15 cellular contexts compared by ENCODE assay signal in genomic region chr1:115969509-115969908, GRCh38. TPM values are rescaled to one million over a fixed set of nuclear protein-coding genes. Genes with fewer than 3 reads are reported as not detected.
DNase-seq lines count a peak whose midpoint lies in the region; ATAC-seq, FAIRE-seq and TF ChIP-seq lines count a peak whose summit lies in the region.
"Had no signal": no experiment of that assay in that cellular context is flagged by ENCODE, and none has a peak within 500 bp of the region (broad histone marks: within the 10 kb centered on the region; RNA-seq: fewer than 3 reads in every experiment).

No MANE protein-coding gene starts in this region.

- no peaks in the 10 kb centered on the region for H3K9me3 ChIP-seq in GM12878 (replicated peaks; ENCODE audit: control insufficient read depth, insufficient read depth, low read length)
- no peaks in the 10 kb centered on the region for H3K9me3 ChIP-seq in CD4-positive, alpha-beta T cell (ENCODE audit: control insufficient read depth, low read length)
- H3K9me3 ChIP-seq: thoracic aorta had no signal

- no peaks in the 10 kb centered on the region for H4K20me1 ChIP-seq in GM12878 (ENCODE audit: control insufficient read depth, insufficient read depth)

- no peak overlapping the region for H2AFZ ChIP-seq in GM12878 (ENCODE audit: control insufficient read depth, low read depth, low read length)

- H3K4me3 ChIP-seq in H7 (ENCODE audit: insufficient read depth, low read depth, low read length) (no peak overlapping the region), NB4 (ENCODE audit: low read depth, low read length) (no peak overlapping the region), GM12878 (no peak overlapping the region)
- H3K4me3 ChIP-seq: skin epidermis, thoracic aorta had no signal

- FAIRE-seq in GM12878 (lab: Jason Lieb, UNC) (no peak), GM12891 (lab: Jason Lieb, UNC) (no peak)
- FAIRE-seq: keratinocyte, TTC549 had no signal

- TF ChIP-seq EP300 in GM12878 (IDR thresholded peaks at IDR 0.05; ENCODE audit: borderline replicate concordance in 1 of 2, control insufficient read depth in 1 of 2, low read depth in 2 of 2, low read length in 2 of 2): no peak

- BruUV-seq in GM12878 (replicated peaks; lab: Mats Ljungman, UMichigan): no TSS peak

- no peak overlapping the region for H3K27ac ChIP-seq in GM12878 (ENCODE audit: control insufficient read depth, insufficient read depth)
- H3K27ac ChIP-seq in CD4-positive, alpha-beta T cell (ENCODE audit: low read depth, low read length): no peak overlapping the region
- H3K27ac ChIP-seq: skin epidermis, thoracic aorta had no signal

- TF ChIP-seq CTCF in NB4 (IDR thresholded peaks at IDR 0.05; ENCODE audit: low read depth, low read length): no peak
- TF ChIP-seq CTCF in GM12878 (IDR thresholded peaks at IDR 0.05 in 2 of 3, conservative IDR thresholded peaks at IDR 0.05 in 1 of 3; ENCODE audit: control insufficient read depth in 2 of 3, extremely low read depth in 1 of 3, insufficient read depth in 1 of 3, low read depth in 3 of 3, low read length in 3 of 3): no peak
- no peak for TF ChIP-seq CTCF in CD4-positive, alpha-beta T cell (IDR thresholded peaks at IDR 0.05)

- H3K4me2 ChIP-seq in GM12878 (ENCODE audit: control insufficient read depth, insufficient read depth): no peak overlapping the region

- TF ChIP-seq RAD21 in GM12878 (IDR thresholded peaks at IDR 0.05; ENCODE audit: insufficient read depth, low read depth, low read length): no peak

- H3K79me2 ChIP-seq in GM12878 (ENCODE audit: control insufficient read depth, insufficient read depth, low read length): no peaks in the 10 kb centered on the region

- no peaks in the 10 kb centered on the region for H3K4me1 ChIP-seq in GM12878 (ENCODE audit: control insufficient read depth, insufficient read depth, low read length)

- 29% methylated on average over 2 of the region's 2 CpGs for WGBS in GM12878 (ENCODE audit: insufficient coverage, insufficient replicate concordance, low lambda C conversion rate, missing lambda C conversion rate)

- H3K27me3 Mint-ChIP-seq in CD4-positive, alpha-beta T cell: peaks cover 80% of the 10 kb centered on the region

- no peaks in the 10 kb centered on the region for H3K4me1 Mint-ChIP-seq in CD4-positive, alpha-beta T cell (ENCODE audit: low read depth)
- H3K4me1 Mint-ChIP-seq: naive thymus-derived CD4-positive, alpha-beta T cell had no signal

- DNase-seq in H7 (peak; percentile 85), NB4 (ENCODE audit: low read depth) (peak; percentile 86), GM12878 (ENCODE audit: low read depth, low spot score) (no peak), myocyte (ENCODE audit: low read depth) (peak; percentile 16), GM12891 (ENCODE audit: insufficient read length, low spot score) (no peak), NCI-H345 (lab: John Stamatoyannopoulos, UW) (no peak)
- no peak for DNase-seq in CD4-positive, alpha-beta T cell
- DNase-seq: activated CD8-positive, alpha-beta memory T cell treated with anti-CD3 and anti-CD28 coated beads, Interleukin-2, amount 50 U/mL, for 4 hours; cortex of kidney; naive thymus-derived CD4-positive, alpha-beta T cell; NCI-H1930 had no signal

- H3K9ac ChIP-seq in GM12878 (ENCODE audit: control insufficient read depth, insufficient read depth, low read length): no peak overlapping the region

- no peaks in the 10 kb centered on the region for H3K9me3 Mint-ChIP-seq in CD4-positive, alpha-beta T cell

- intact Hi-C loops in GM12878 (cut with micrococcal nuclease; ENCODE audit: unreplicated experiment): no loop called here
- intact Hi-C loops in CD4-positive, alpha-beta T cell (cut with DNase I, micrococcal nuclease): no loop called here

- no peak overlapping the region for H3K4me3 Mint-ChIP-seq in CD4-positive, alpha-beta T cell
- H3K4me3 Mint-ChIP-seq: naive thymus-derived CD4-positive, alpha-beta T cell had no signal

- SMC1A ChIA-PET in GM12878 (lab: Charles Lee; ENCODE audit: uncharacterized antibody, unreplicated experiment): interaction anchor here (1.1 kb wide), 1 partner anchor 11 kb away, joined by 3 read pairs; no protein-coding TSS in a partner anchor

- no peaks in the 10 kb centered on the region for H3K36me3 Mint-ChIP-seq in CD4-positive, alpha-beta T cell (ENCODE audit: low read depth)
- H3K36me3 Mint-ChIP-seq: naive thymus-derived CD4-positive, alpha-beta T cell had no signal

- no peaks in the 10 kb centered on the region for H3K36me3 ChIP-seq in H7 (replicated peaks; ENCODE audit: control insufficient read depth, insufficient read depth, low read length)
- H3K36me3 ChIP-seq in GM12878 (ENCODE audit: control insufficient read depth in 2 of 2, insufficient read depth in 2 of 2, low read length in 1 of 2): no peaks in the 10 kb centered on the region
- H3K36me3 ChIP-seq: thoracic aorta had no signal

- peak; percentile 65 for ATAC-seq in GM12878
- ATAC-seq in CD4-positive, alpha-beta T cell (ENCODE audit: poor library complexity): no peak
- ATAC-seq: naive thymus-derived CD4-positive, alpha-beta T cell had no signal

- POLR2A ChIA-PET in GM12878 (lab: Charles Lee): no interaction called here
- POLR2A ChIA-PET in CD4-positive, alpha-beta T cell (lab: Charles Lee): no interaction called here

- CTCF ChIA-PET in GM12878 (lab: Yijun Ruan, JAX): no interaction called here
- CTCF ChIA-PET in CD4-positive, alpha-beta T cell (lab: Charles Lee): no interaction called here

- RAD21 ChIA-PET in GM12878 (lab: Charles Lee; ENCODE audit: unreplicated experiment): no interaction called here

- in situ Hi-C loops in GM12878 (cut with MboI): no loop called here

- H3K27ac Mint-ChIP-seq in CD4-positive, alpha-beta T cell: no peak overlapping the region
- H3K27ac Mint-ChIP-seq: naive thymus-derived CD4-positive, alpha-beta T cell had no signal

- TF ChIP-seq POLR2A in NB4 (IDR thresholded peaks at IDR 0.05; ENCODE audit: extremely low read depth, insufficient read length) (no peak), GM12878 (IDR thresholded peaks at IDR 0.05; ENCODE audit: low read depth, low read length) (no peak), GM12891 (IDR thresholded peaks at IDR 0.05; ENCODE audit: low read depth, low read length) (no peak)

- H3K27me3 ChIP-seq in H7 (ENCODE audit: control insufficient read depth, insufficient read depth, low read length) (no peaks in the 10 kb centered on the region), GM12878 (replicated peaks in 1 of 2; ENCODE audit: control insufficient read depth in 2 of 2, insufficient read depth in 2 of 2, low read length in 1 of 2) (peaks cover 0 to 3% of the 10 kb centered on the region in 2 experiments; a peak in 1 of 4 replicates)
- peaks cover 26% of the 10 kb centered on the region for H3K27me3 ChIP-seq in CD4-positive, alpha-beta T cell (ENCODE audit: control insufficient read depth, insufficient read depth, low read length)

TF ChIP-seq in GM12878, 131 proteins besides CTCF, POLR2A, EP300 and RAD21:
- TF ChIP-seq IKZF1 (conservative IDR thresholded peaks at IDR 0.05) (no peak), SIX5 (IDR thresholded peaks at IDR 0.05; ENCODE audit: low read depth, low read length, severe bottlenecking) (no peak), CREM (IDR thresholded peaks at IDR 0.05; ENCODE audit: low read depth) (no peak), JUNB (IDR thresholded peaks at IDR 0.05) (no peak)

TF ChIP-seq in GM12891, 5 proteins besides CTCF, POLR2A, EP300 and RAD21:
- TF ChIP-seq POLR2AphosphoS5 (IDR thresholded peaks at IDR 0.05; ENCODE audit: low read depth, low read length) (no peak), SPI1 (IDR thresholded peaks at IDR 0.05; ENCODE audit: low read depth, low read length) (no peak), TAF1 (IDR thresholded peaks at IDR 0.05; ENCODE audit: low read depth, low read length) (no peak), PAX5 (IDR thresholded peaks at IDR 0.05; ENCODE audit: insufficient read depth, low read length, severe bottlenecking) (no peak), POU2F2 (IDR thresholded peaks at IDR 0.05; ENCODE audit: low read depth, low read length) (no peak)
TF ChIP-seq in GM12891: peak in this region for 0.

RNA-seq across cellular contexts. Expression of gene SLC22A15, which starts 6.8 kb away (rescaled TPM):
- total RNA-seq in H7 (2014; rRNA removed; shearing (Covaris generic)): 5.5 and 5.9 TPM in 2 replicates
- 10.5 and 14.9 TPM in 2 replicates for total RNA-seq in GM12878 (2013; cell fraction: nucleolus; rRNA removed)
- total RNA-seq in GM12878 (2014; rRNA removed) (0.11 and 0.27 TPM in 2 replicates), GM12878 (2014; rRNA removed; fragmentation: Illumina TruSeq; extraction: Trizol) (0.09 and 0.13 TPM in 2 replicates), GM12878 (2021) (0.08 and 0.21 TPM in 2 replicates), myocyte (13.8 and 18.4 TPM in 2 replicates)
- polyA plus RNA-seq in GM12878 (2011; ENCODE audit: low read depth): 0.04 TPM
- polyA plus RNA-seq in GM12878 (2011; rRNA removed) (2.8 and 3.8 TPM in 2 replicates), GM12878 (2014; fragmentation: Illumina TruSeq; extraction: Trizol) (0.24 and 0.59 TPM in 2 replicates), GM12878 (2014; fragmentation: Nextera tagmentation; extraction: Ambion mirVana) (under 1 TPM in 1 of 2 experiments, not detected in 1; 0.05 TPM), GM12878 (2014; rRNA removed) (0.28 and 0.33 TPM in 2 replicates), GM12878 (2016; fragmentation: Nextera tagmentation; extraction: Ambion mirVana) (under 1 TPM; 0.06 to 0.40 TPM)
- polyA plus RNA-seq in GM12878 (2011; cell fraction: cytosol; rRNA removed): 1.3 TPM in 2 replicates
- 10.9 and 11.0 TPM in 2 replicates for polyA plus RNA-seq in GM12878 (2011; cell fraction: nucleus; rRNA removed)
- 0.28 and 0.31 TPM in 2 replicates for polyA plus RNA-seq in GM12878 (2012)
- 2.5 and 6.4 TPM in 2 replicates for polyA minus RNA-seq in GM12878 (2011; rRNA and poly(A)+ RNA removed)
- 1.8 TPM in 1 of 2 replicates, not detected in the other for polyA minus RNA-seq in GM12878 (2011; cell fraction: cytosol; rRNA and poly(A)+ RNA removed)
- 6.3 and 10.1 TPM in 2 replicates for polyA minus RNA-seq in GM12878 (2011; cell fraction: nucleus; rRNA and poly(A)+ RNA removed)
- polyA plus RNA-seq in myocyte (2012): 9.8 TPM
- polyA plus RNA-seq in GM12891 (2012; ENCODE audit: low read depth, missing spikeins): 0.14 TPM
- under 1 TPM; 0.08 to 0.22 TPM for total RNA-seq in CD4-positive, alpha-beta T cell
- polyA plus RNA-seq: naive thymus-derived CD4-positive, alpha-beta T cell had no signal

Comparison
In these comparisons a context has a peak if more than half of its experiments do, and no peak if none do; other contexts are left out.
1. DNase-seq: peak in H7 (single experiment), NB4 (single experiment) and myocyte (single experiment); none in GM12878 (single experiment), GM12891 (single experiment), CD4-positive, alpha-beta T cell (0 of 10) and NCI-H345 (single experiment).